8 cellular contexts compared by ENCODE assay signal in genomic region chr11:17277024-17277584, GRCh38. TPM values are rescaled to one million over a fixed set of nuclear protein-coding genes. Genes with fewer than 3 reads are reported as not detected.
DNase-seq lines count a peak whose midpoint lies in the region; ATAC-seq, FAIRE-seq and TF ChIP-seq lines count a peak whose summit lies in the region.

No MANE protein-coding gene starts in this region.

- TF ChIP-seq CTCF in AG10803 (conservative IDR thresholded peaks at IDR 0.05; ENCODE audit: low read length), result no peak
- TF ChIP-seq CTCF in gastroesophageal sphincter (IDR thresholded peaks at IDR 0.05), result no peak
- no peak for TF ChIP-seq CTCF in omental fat pad (IDR thresholded peaks at IDR 0.05)

- DNase-seq in AG10803 (ENCODE audit: low read depth), result peak; percentile 55
- peak; percentile 34 for DNase-seq in GM12892 (ENCODE audit: insufficient read length)
- peak; percentile 65 for DNase-seq in NCI-H146 (lab: John Stamatoyannopoulos, UW)
- peak; percentile 46 to 47 for DNase-seq in activated T-cell treated with anti-CD3 and anti-CD28 coated beads, Interleukin-2, amount 50 U/mL, for 72 hours
- DNase-seq in omental fat pad (ENCODE audit: low spot score), result no peak
- no peak for DNase-seq in D341Med (ENCODE audit: low spot score)

- no peaks in the 10 kb centered on the region for H3K9me3 Mint-ChIP-seq in activated T-cell treated with anti-CD3 and anti-CD28 coated beads, Interleukin-2, amount 50 U/mL, for 72 hours

- peaks cover 5% of the 10 kb centered on the region for H3K27me3 ChIP-seq in gastroesophageal sphincter

- peaks cover 0 to 6% of the 10 kb centered on the region in 2 donors for H3K36me3 ChIP-seq in gastroesophageal sphincter

- H3K4me3 ChIP-seq in AG10803 (ENCODE audit: low read length) (peak overlapping the region; percentile 87), gastroesophageal sphincter (peak overlapping the region; percentile 65 to 86)

- peaks cover 0 to 21% (median 0%) of the 10 kb centered on the region in 3 donors for H3K4me1 ChIP-seq in gastroesophageal sphincter

- no peak for FAIRE-seq in GM12892 (lab: Jason Lieb, UNC)

- peaks cover 57% of the 10 kb centered on the region for H3K4me1 Mint-ChIP-seq in activated T-cell treated with anti-CD3 and anti-CD28 coated beads, Interleukin-2, amount 50 U/mL, for 72 hours (ENCODE audit: low read depth)

- TF ChIP-seq POLR2A in GM12892 (IDR thresholded peaks at IDR 0.05; ENCODE audit: low read depth, low read length) (no peak), gastroesophageal sphincter (IDR thresholded peaks at IDR 0.05) (no peak)

- peak overlapping the region; percentile 84 to 89 for H3K4me3 Mint-ChIP-seq in activated T-cell treated with anti-CD3 and anti-CD28 coated beads, Interleukin-2, amount 50 U/mL, for 72 hours

- WGBS in gastroesophageal sphincter (ENCODE audit: low coverage in 1 of 2), 2 donors, result 1% methylated on average over 9 to 12 of the region's 17 CpGs

- H3K9me3 ChIP-seq in gastroesophageal sphincter, result no peaks in the 10 kb centered on the region

- peak overlapping the region; percentile 74 to 94 (median 92) for H3K27ac ChIP-seq in gastroesophageal sphincter

- no peak for TF ChIP-seq EP300 in gastroesophageal sphincter (IDR thresholded peaks at IDR 0.05)

- ATAC-seq in HG02852 (IDR thresholded peaks at IDR 0.05; ENCODE audit: unreplicated experiment) (peak; percentile 20), gastroesophageal sphincter (peak; percentile 6), omental fat pad (ENCODE audit: low FRiP score) (peak; percentile 35)
- peak; percentile 55 to 60 for ATAC-seq in activated T-cell treated with anti-CD3 and anti-CD28 coated beads, Interleukin-2, amount 50 U/mL, for 72 hours (replicated peaks in 1 of 2)

- H3K27me3 Mint-ChIP-seq in activated T-cell treated with anti-CD3 and anti-CD28 coated beads, Interleukin-2, amount 50 U/mL, for 72 hours (ENCODE audit: low read depth), result peaks cover 6% of the 10 kb centered on the region

- peak overlapping the region; percentile 30 for H3K27ac Mint-ChIP-seq in activated T-cell treated with anti-CD3 and anti-CD28 coated beads, Interleukin-2, amount 50 U/mL, for 72 hours

- H3K36me3 Mint-ChIP-seq in activated T-cell treated with anti-CD3 and anti-CD28 coated beads, Interleukin-2, amount 50 U/mL, for 72 hours (ENCODE audit: insufficient read depth in 2 of 2), result no peaks in the 10 kb centered on the region

RNA-seq across cellular contexts. Expression of gene NUCB2, which starts 0.6 kb away (rescaled TPM):
- polyA plus RNA-seq in GM12892 (2012; ENCODE audit: missing spikeins), result 38.0 TPM
- total RNA-seq in activated T-cell treated with anti-CD3 and anti-CD28 coated beads, Interleukin-2, amount 50 U/mL, for 72 hours, result 10 to 100 TPM; 62.0 to 64.6 TPM
- 10 to 100 TPM; 41.1 to 79.5 (median 47.5) TPM for total RNA-seq in gastroesophageal sphincter
- 10 to 100 TPM; 31.9 to 54.7 (median 41.8) TPM for total RNA-seq in omental fat pad

Comparison
In these comparisons a context has a peak if more than half of its experiments do, and no peak if none do; other contexts are left out.
1. DNase-seq: peak in AG10803 (single experiment), GM12892 (single experiment), NCI-H146 (single experiment) and activated T-cell treated with anti-CD3 and anti-CD28 coated beads, Interleukin-2, amount 50 U/mL, for 72 hours (2 of 2); none in omental fat pad (single experiment) and D341Med (single experiment).
2. ATAC-seq: peak in every context shown above with its lines; median percentile 58 in activated T-cell treated with anti-CD3 and anti-CD28 coated beads, Interleukin-2, amount 50 U/mL, for 72 hours; 35 in omental fat pad; 20 in HG02852; 6 in gastroesophageal sphincter.